ENCODE assay signal across 23 cellular contexts in the genomic region with DNA sequence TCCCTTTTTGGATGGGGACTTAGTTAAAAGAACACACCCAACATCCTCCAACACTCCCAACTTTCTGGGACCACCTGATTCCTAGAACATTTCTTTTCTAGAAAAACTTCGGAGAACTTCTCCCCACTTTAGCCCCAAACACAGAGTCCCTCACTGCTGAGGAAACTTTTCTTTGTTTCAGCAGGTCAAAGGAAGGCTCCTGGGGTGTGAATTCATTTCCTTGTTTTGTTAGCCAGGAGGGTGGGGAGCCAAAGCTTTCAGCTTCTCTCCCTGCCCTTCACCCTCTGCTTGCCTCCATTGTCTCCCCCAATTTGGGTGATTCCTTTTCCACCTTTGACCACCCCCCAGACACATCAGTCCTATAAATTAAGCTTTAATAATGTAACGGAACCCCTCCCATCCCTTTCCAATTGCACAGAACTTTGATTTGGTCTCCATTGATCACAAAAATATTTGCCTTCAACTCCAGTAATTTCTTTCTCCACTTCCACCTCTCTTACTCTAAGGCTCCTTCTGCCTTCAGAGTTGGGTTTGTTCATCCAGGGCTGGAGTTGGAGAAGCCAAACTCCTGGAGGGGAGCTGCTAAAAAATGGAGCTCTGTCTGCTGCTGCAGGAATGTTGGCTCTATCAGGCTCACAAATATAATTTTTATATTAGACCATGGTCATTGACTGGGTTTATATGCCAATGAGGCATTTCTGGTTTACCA. TPM values are rescaled to one million over a fixed set of nuclear protein-coding genes. Genes with fewer than 3 reads are reported as not detected.
A peak's percentile ranks its signal among the peaks of the same experiment; 100 is the strongest.
DNase-seq lines count a peak whose midpoint lies in the region; ATAC-seq, FAIRE-seq and TF ChIP-seq lines count a peak whose summit lies in the region.
"Had no signal": no experiment of that assay in that cellular context is flagged by ENCODE, and none has a peak within 500 bp of the region (broad histone marks: within the 10 kb centered on the region; RNA-seq: fewer than 3 reads in every experiment).

No MANE protein-coding gene starts in this region.

- no peaks in the 10 kb centered on the region for H3K9me3 ChIP-seq in right lobe of liver
- H3K9me3 ChIP-seq in HepG2 (ENCODE audit: low read length), result no peaks in the 10 kb centered on the region
- no peaks in the 10 kb centered on the region for H3K9me3 ChIP-seq in mucosa of descending colon
- no peaks in the 10 kb centered on the region for H3K9me3 ChIP-seq in upper lobe of left lung
- no peaks in the 10 kb centered on the region for H3K9me3 ChIP-seq in neural progenitor cell (ENCODE audit: low read depth)
- H3K9me3 ChIP-seq in tibial artery, result no peaks in the 10 kb centered on the region

- no peak overlapping the region for H2AFZ ChIP-seq in HepG2 (ENCODE audit: low read length)
- no peak overlapping the region for H2AFZ ChIP-seq in neural progenitor cell (replicated peaks)

- H3K27me3 ChIP-seq in right lobe of liver (peaks cover 0 to 6% of the 10 kb centered on the region in 2 donors), HepG2 (ENCODE audit: control insufficient read depth in 1 of 2, insufficient read depth in 2 of 2, low read length in 2 of 2) (peaks cover 15 to 95% of the 10 kb centered on the region in 2 experiments; a peak in 4 of 5 replicates), upper lobe of left lung (peaks cover 0 to 28% (median 10%) of the 10 kb centered on the region in 4 donors), neural progenitor cell (peaks cover 100% of the 10 kb centered on the region), tibial artery (peaks cover 0 to 11% of the 10 kb centered on the region in 2 donors)

- no peak for TF ChIP-seq RAD21 in HepG2 (CRISPR knock-in tag; IDR thresholded peaks at IDR 0.05)

- H3K9ac ChIP-seq in HepG2 (ENCODE audit: insufficient read depth, low read depth, low read length), result no peak overlapping the region
- H3K9ac ChIP-seq in neural progenitor cell, result no peak overlapping the region

- H3K79me2 ChIP-seq in HepG2 (ENCODE audit: insufficient read depth, low read length), result no peaks in the 10 kb centered on the region
- no peaks in the 10 kb centered on the region for H3K79me2 ChIP-seq in neural progenitor cell (ENCODE audit: low read depth)

- no peaks in the 10 kb centered on the region for H3K4me1 ChIP-seq in right lobe of liver
- no peaks in the 10 kb centered on the region for H3K4me1 ChIP-seq in HepG2 (ENCODE audit: insufficient read depth, low read length)
- H3K4me1 ChIP-seq in mucosa of descending colon (ENCODE audit: low read depth), result peaks cover 40% of the 10 kb centered on the region
- H3K4me1 ChIP-seq in upper lobe of left lung, result peaks cover 5 to 15% (median 10%) of the 10 kb centered on the region in 4 donors
- no peaks in the 10 kb centered on the region for H3K4me1 ChIP-seq in neural progenitor cell
- peaks cover 0 to 31% (median 16%) of the 10 kb centered on the region in 4 donors for H3K4me1 ChIP-seq in tibial artery

- no peak overlapping the region for H3K4me2 ChIP-seq in HepG2 (ENCODE audit: low read depth, low read length)
- H3K4me2 ChIP-seq in neural progenitor cell, result no peak overlapping the region

- H4K20me1 ChIP-seq in HepG2 (ENCODE audit: insufficient read depth, low read length) (0 out of 2 replicates have a peak, but pooled peaks cover 4% of the 10 kb centered on the region), neural progenitor cell (ENCODE audit: low read depth) (peaks cover 96% of the 10 kb centered on the region)

- H3K4me3 Mint-ChIP-seq in endothelial cell (ENCODE audit: unreplicated experiment), result peak overlapping the region; percentile 88
- no peak overlapping the region for H3K4me3 Mint-ChIP-seq in neural progenitor cell
- H3K4me3 Mint-ChIP-seq: CD8-positive, alpha-beta memory T cell; stimulated activated memory B cell treated with anti-CD40 and anti-IgM and Interleukin-4, amounts not matched to agents 10 μg/mL and 1 μg/mL and 100 μg/mL, for 72 hours had no signal

- TF ChIP-seq EP300 in HepG2 (IDR thresholded peaks at IDR 0.05; ENCODE audit: low read depth in 2 of 2, low read length in 2 of 2) (no peak), HepG2 (CRISPR knock-in tag; IDR thresholded peaks at IDR 0.05; ENCODE audit: borderline replicate concordance) (no peak), upper lobe of left lung (IDR thresholded peaks at IDR 0.05) (no peak)

- CTCF ChIA-PET in HepG2 (lab: Yijun Ruan, JAX; ENCODE audit: low intra/inter-chr PET ratio, low total read pairs), result no interaction called here

- POLR2A ChIA-PET in HepG2 (lab: Yijun Ruan, JAX), result no interaction called here

- H3K4me3 ChIP-seq in right lobe of liver, result no peak overlapping the region
- no peak overlapping the region for H3K4me3 ChIP-seq in HepG2 (replicated peaks in 1 of 3; ENCODE audit: insufficient read depth in 1 of 3, low read depth in 2 of 3, low read length in 3 of 3)
- no peak overlapping the region for H3K4me3 ChIP-seq in mucosa of descending colon
- no peak overlapping the region for H3K4me3 ChIP-seq in upper lobe of left lung
- H3K4me3 ChIP-seq in neural progenitor cell, result no peak overlapping the region
- no peak overlapping the region for H3K4me3 ChIP-seq in tibial artery
- H3K4me3 ChIP-seq: dorsolateral prefrontal cortex had no signal

- H3K27ac Mint-ChIP-seq in endothelial cell (ENCODE audit: unreplicated experiment) (peak overlapping the region; percentile 67), neural progenitor cell (no peak overlapping the region)
- H3K27ac Mint-ChIP-seq: naive thymus-derived CD4-positive, alpha-beta T cell; stimulated activated memory B cell treated with anti-CD40 and anti-IgM and Interleukin-4, amounts not matched to agents 10 μg/mL and 1 μg/mL and 100 μg/mL, for 72 hours had no signal

- H3K36me3 ChIP-seq in right lobe of liver (no peaks in the 10 kb centered on the region), HepG2 (replicated peaks in 1 of 2; ENCODE audit: control insufficient read depth in 1 of 2, insufficient read depth in 2 of 2, low read length in 2 of 2) (no peaks in the 10 kb centered on the region), mucosa of descending colon (ENCODE audit: low read depth) (no peaks in the 10 kb centered on the region), upper lobe of left lung (no peaks in the 10 kb centered on the region), neural progenitor cell (no peaks in the 10 kb centered on the region), tibial artery (no peaks in the 10 kb centered on the region)
- H3K36me3 ChIP-seq: brain microvascular endothelial cell had no signal

- TF ChIP-seq POLR2A in right lobe of liver (IDR thresholded peaks at IDR 0.05) (no peak), HepG2 (IDR thresholded peaks at IDR 0.05; ENCODE audit: insufficient read depth in 1 of 2, low read depth in 2 of 2, low read length in 2 of 2) (no peak), upper lobe of left lung (IDR thresholded peaks at IDR 0.05) (no peak)

- H3K4me1 Mint-ChIP-seq in endothelial cell (ENCODE audit: unreplicated experiment) (peaks cover 50% of the 10 kb centered on the region), neural progenitor cell (no peaks in the 10 kb centered on the region)
- H3K4me1 Mint-ChIP-seq: stimulated activated memory B cell treated with anti-CD40 and anti-IgM and Interleukin-4, amounts not matched to agents 10 μg/mL and 1 μg/mL and 100 μg/mL, for 72 hours had no signal

- H3K27ac ChIP-seq in right lobe of liver, result peak overlapping the region in 2 of 3 donors; percentile 10 to 43
- no peak overlapping the region for H3K27ac ChIP-seq in HepG2 (ENCODE audit: extremely low read length, insufficient read depth, low read length)
- peak overlapping the region; percentile 7 to 87 (median 45) for H3K27ac ChIP-seq in upper lobe of left lung
- H3K27ac ChIP-seq in neural progenitor cell, result no peak overlapping the region
- H3K27ac ChIP-seq in tibial artery, result no peak overlapping the region
- H3K27ac ChIP-seq: brain microvascular endothelial cell, dorsolateral prefrontal cortex, RWPE1 had no signal

- intact Hi-C loops in right lobe of liver (cut with DNase I), result no loop called here
- intact Hi-C loops in HepG2 (cut with micrococcal nuclease; ENCODE audit: unreplicated experiment), result no loop called here
- intact Hi-C loops in mucosa of descending colon (cut with DNase I, micrococcal nuclease), result no loop called here
- intact Hi-C loops in tibial artery (cut with DNase I; ENCODE audit: low total_unique reads), result no loop called here
- intact Hi-C loops in sciatic nerve (cut with DNase I), result no loop called here

- WGBS in right lobe of liver (ENCODE audit: insufficient coverage, low coverage, low lambda C conversion rate, missing lambda C conversion rate), result 21% methylated on average over 2 of the region's 2 CpGs
- 4% methylated on average over 2 of the region's 2 CpGs for WGBS in HepG2 (ENCODE audit: low lambda C conversion rate)
- WGBS in upper lobe of left lung, 2 donors, result 37 to 50% methylated on average over 2 of the region's 2 CpGs

- no peak for FAIRE-seq in HepG2 (lab: Jason Lieb, UNC)
- FAIRE-seq: GM19239, TTC549 had no signal

- TF ChIP-seq CTCF in right lobe of liver (IDR thresholded peaks at IDR 0.05), result no peak
- TF ChIP-seq CTCF in HepG2 (CRISPR knock-in tag; IDR thresholded peaks at IDR 0.05), result no peak
- no peak for TF ChIP-seq CTCF in endothelial cell (IDR thresholded peaks at IDR 0.05; ENCODE audit: unreplicated experiment)
- TF ChIP-seq CTCF in mucosa of descending colon (IDR thresholded peaks at IDR 0.05), result no peak
- TF ChIP-seq CTCF in upper lobe of left lung (IDR thresholded peaks at IDR 0.05), result no peak
- TF ChIP-seq CTCF in neural progenitor cell (IDR thresholded peaks at IDR 0.05), result no peak
- no peak for TF ChIP-seq CTCF in tibial artery (IDR thresholded peaks at IDR 0.05)

- DNase-seq in right lobe of liver (no peak), HepG2 (ENCODE audit: low spot score) (no peak), endothelial cell (ENCODE audit: low spot score) (no peak), mucosa of descending colon (peak in 1 of 3 donors; percentile 9), upper lobe of left lung (no peak), neural progenitor cell (ENCODE audit: low spot score) (no peak), tibial artery (no peak), sciatic nerve (ENCODE audit: low spot score) (no peak)
- DNase-seq: activated CD4-positive, alpha-beta T cell treated with anti-CD3 and anti-CD28 coated beads, Interleukin-2, amount 50 U/mL, for 4 hours; activated naive CD4-positive, alpha-beta T cell treated with Interleukin-2 at 50 U/mL for 16 hours; activated T-cell treated with anti-CD3 and anti-CD28 coated beads for 4 hours; brain microvascular endothelial cell; dorsolateral prefrontal cortex; H7; naive thymus-derived CD4-positive, alpha-beta T cell; NCI-H1417 treated with DMSO at 0.1 percent for 48 hours; NCI-H2171 treated with DMSO at 0.1 percent for 48 hours; posterior cingulate gyrus had no signal

- peaks cover 6% of the 10 kb centered on the region for H3K36me3 Mint-ChIP-seq in endothelial cell (ENCODE audit: low read depth, unreplicated experiment)
- H3K36me3 Mint-ChIP-seq in neural progenitor cell, result no peaks in the 10 kb centered on the region
- H3K36me3 Mint-ChIP-seq: stimulated activated memory B cell treated with anti-CD40 and anti-IgM and Interleukin-4, amounts not matched to agents 10 μg/mL and 1 μg/mL and 100 μg/mL, for 72 hours had no signal

- H3F3A ChIP-seq in neural progenitor cell (ENCODE audit: low read depth), result no peaks in the 10 kb centered on the region

- ATAC-seq in right lobe of liver (no peak), HepG2 (no peak), mucosa of descending colon (peak; percentile 54), upper lobe of left lung (ENCODE audit: low FRiP score in 2 of 2) (no peak), sciatic nerve (no peak)
- ATAC-seq: naive thymus-derived CD4-positive, alpha-beta T cell; stimulated activated memory B cell treated with anti-CD40 and anti-IgM and Interleukin-4, amounts not matched to agents 10 μg/mL and 1 μg/mL and 100 μg/mL, for 72 hours had no signal

- H3K9me3 Mint-ChIP-seq in endothelial cell (ENCODE audit: unreplicated experiment) (no peaks in the 10 kb centered on the region), neural progenitor cell (peaks cover 2% of the 10 kb centered on the region)
- H3K9me3 Mint-ChIP-seq: CD8-positive, alpha-beta memory T cell; naive thymus-derived CD4-positive, alpha-beta T cell; stimulated activated memory B cell treated with anti-CD40 and anti-IgM and Interleukin-4, amounts not matched to agents 10 μg/mL and 1 μg/mL and 100 μg/mL, for 72 hours had no signal

- no TSS peak for BruUV-seq in HepG2 (replicated peaks; lab: Mats Ljungman, UMichigan)

- in situ Hi-C loops in HepG2 (cut with HindIII; ENCODE audit: extremely low pct_ligation_motif_present, low pct_unique_long_range_greater_than_20kb), result no loop called here

- H3K27me3 Mint-ChIP-seq in endothelial cell (ENCODE audit: unreplicated experiment) (peaks cover 20% of the 10 kb centered on the region), neural progenitor cell (ENCODE audit: insufficient read depth, low read depth) (peaks cover 19% of the 10 kb centered on the region)

RNA-seq across cellular contexts. Expression of gene HOXB4, which starts 10.3 kb away (rescaled TPM):
- total RNA-seq in right lobe of liver, result 1 to 10 TPM in 1 of 6 experiments, under 1 TPM in 5; 0.31 to 1.1 (median 0.68) TPM
- total RNA-seq in HepG2 (2016; rRNA removed; fragmentation: Illumina TruSeq; extraction: Trizol), result not detected in 2 replicates
- total RNA-seq in HepG2 (2016; cell fraction: cytosol; rRNA removed; fragmentation: Illumina TruSeq; extraction: Trizol; ENCODE audit: low read depth), result not detected in 2 replicates
- not detected in 2 replicates for total RNA-seq in HepG2 (2016; cell fraction: insoluble cytoplasmic fraction; rRNA removed; fragmentation: Illumina TruSeq; extraction: Trizol)
- total RNA-seq in HepG2 (2016; cell fraction: membrane; rRNA removed; fragmentation: Illumina TruSeq; extraction: Trizol), result not detected in 2 replicates
- not detected in 2 replicates for total RNA-seq in HepG2 (2016; cell fraction: nucleus; rRNA removed; fragmentation: Illumina TruSeq; extraction: Trizol)
- polyA plus RNA-seq in HepG2 (2011; rRNA removed), result not detected in 2 replicates
- polyA plus RNA-seq in HepG2 (2011; cell fraction: cytosol; rRNA removed), result not detected in 2 replicates
- not detected in 2 replicates for polyA plus RNA-seq in HepG2 (2011; cell fraction: nucleus; rRNA removed)
- polyA plus RNA-seq in HepG2 (2012), result not detected in 2 replicates
- polyA plus RNA-seq in HepG2 (2016; cell fraction: cytosol; fragmentation: Illumina TruSeq; extraction: Trizol; ENCODE audit: low read depth), result not detected in 2 replicates
- not detected in 2 replicates for polyA plus RNA-seq in HepG2 (2016; cell fraction: insoluble cytoplasmic fraction; fragmentation: Illumina TruSeq; extraction: Trizol; ENCODE audit: low read depth)
- not detected in 2 replicates for polyA plus RNA-seq in HepG2 (2016; cell fraction: membrane; fragmentation: Illumina TruSeq; extraction: Trizol; ENCODE audit: low read depth)
- polyA plus RNA-seq in HepG2 (2016; cell fraction: nucleus; fragmentation: Illumina TruSeq; extraction: Trizol; ENCODE audit: insufficient read depth, low read depth), result not detected in 2 replicates
- polyA minus RNA-seq in HepG2 (2011; rRNA and poly(A)+ RNA removed; ENCODE audit: low replicate concordance), result 0.04 and 0.49 TPM in 2 replicates
- polyA minus RNA-seq in HepG2 (2011; cell fraction: cytosol; rRNA and poly(A)+ RNA removed), result not detected in 2 replicates
- not detected in 2 replicates for polyA minus RNA-seq in HepG2 (2011; cell fraction: nucleus; rRNA and poly(A)+ RNA removed)
- 6.5 TPM for total RNA-seq in endothelial cell (ENCODE audit: unreplicated experiment)
- total RNA-seq in mucosa of descending colon, result 10 to 100 TPM in 1 of 3 donors, 1 to 10 TPM in 2; 4.5 to 14.6 (median 5.3) TPM
- 1 to 10 TPM in 4 of 6 donors, under 1 TPM in 2; 0.61 to 5.6 (median 2.0) TPM for total RNA-seq in upper lobe of left lung
- total RNA-seq in neural progenitor cell (ENCODE audit: low replicate concordance), result not detected in 2 replicates
- total RNA-seq in sciatic nerve, result 8.8 TPM
- polyA plus RNA-seq: naive thymus-derived CD4-positive, alpha-beta T cell had no signal

RNA-seq across cellular contexts. Expression of gene HOXB3, which starts 22.2 kb away (rescaled TPM):
- total RNA-seq in right lobe of liver (1 to 10 TPM in 5 of 6 experiments, under 1 TPM in 1; 0.99 to 3.2 (median 2.6) TPM), HepG2 (2016; rRNA removed; fragmentation: Illumina TruSeq; extraction: Trizol) (not detected in 2 replicates), endothelial cell (ENCODE audit: unreplicated experiment) (17.7 TPM), mucosa of descending colon (10 to 100 TPM; 42.4 to 64.8 (median 43.4) TPM), upper lobe of left lung (10 to 100 TPM in 2 of 6 donors, 1 to 10 TPM in 4; 2.9 to 12.6 (median 7.9) TPM), neural progenitor cell (ENCODE audit: low replicate concordance) (not detected in 2 replicates), sciatic nerve (25.6 TPM)
- total RNA-seq in HepG2 (2016; cell fraction: cytosol; rRNA removed; fragmentation: Illumina TruSeq; extraction: Trizol; ENCODE audit: low read depth), result not detected in 2 replicates
- total RNA-seq in HepG2 (2016; cell fraction: insoluble cytoplasmic fraction; rRNA removed; fragmentation: Illumina TruSeq; extraction: Trizol), result not detected in 2 replicates
- total RNA-seq in HepG2 (2016; cell fraction: membrane; rRNA removed; fragmentation: Illumina TruSeq; extraction: Trizol), result not detected in 2 replicates
- total RNA-seq in HepG2 (2016; cell fraction: nucleus; rRNA removed; fragmentation: Illumina TruSeq; extraction: Trizol), result not detected in 2 replicates
- polyA plus RNA-seq in HepG2 (2011; rRNA removed), result not detected in 2 replicates
- not detected in 2 replicates for polyA plus RNA-seq in HepG2 (2011; cell fraction: cytosol; rRNA removed)
- polyA plus RNA-seq in HepG2 (2011; cell fraction: nucleus; rRNA removed), result 0.28 TPM in 1 of 2 replicates, not detected in the other
- not detected in 2 replicates for polyA plus RNA-seq in HepG2 (2012)
- polyA plus RNA-seq in HepG2 (2016; cell fraction: cytosol; fragmentation: Illumina TruSeq; extraction: Trizol; ENCODE audit: low read depth), result not detected in 2 replicates
- not detected in 2 replicates for polyA plus RNA-seq in HepG2 (2016; cell fraction: insoluble cytoplasmic fraction; fragmentation: Illumina TruSeq; extraction: Trizol; ENCODE audit: low read depth)
- not detected in 2 replicates for polyA plus RNA-seq in HepG2 (2016; cell fraction: membrane; fragmentation: Illumina TruSeq; extraction: Trizol; ENCODE audit: low read depth)
- polyA plus RNA-seq in HepG2 (2016; cell fraction: nucleus; fragmentation: Illumina TruSeq; extraction: Trizol; ENCODE audit: insufficient read depth, low read depth), result not detected in 2 replicates
- 2.3 TPM in 1 of 2 replicates, not detected in the other for polyA minus RNA-seq in HepG2 (2011; rRNA and poly(A)+ RNA removed; ENCODE audit: low replicate concordance)
- polyA minus RNA-seq in HepG2 (2011; cell fraction: cytosol; rRNA and poly(A)+ RNA removed), result not detected in 2 replicates
- polyA minus RNA-seq in HepG2 (2011; cell fraction: nucleus; rRNA and poly(A)+ RNA removed), result not detected in 2 replicates

RNA-seq across cellular contexts. Expression of gene HOXB2, which starts 22.9 kb away (rescaled TPM):
- total RNA-seq in right lobe of liver, result 1 to 10 TPM; 1.1 to 1.9 (median 1.5) TPM
- not detected in 2 replicates for total RNA-seq in HepG2 (2016; rRNA removed; fragmentation: Illumina TruSeq; extraction: Trizol)
- not detected in 2 replicates for total RNA-seq in HepG2 (2016; cell fraction: cytosol; rRNA removed; fragmentation: Illumina TruSeq; extraction: Trizol; ENCODE audit: low read depth)
- total RNA-seq in HepG2 (2016; cell fraction: insoluble cytoplasmic fraction; rRNA removed; fragmentation: Illumina TruSeq; extraction: Trizol), result not detected in 2 replicates
- not detected in 2 replicates for total RNA-seq in HepG2 (2016; cell fraction: membrane; rRNA removed; fragmentation: Illumina TruSeq; extraction: Trizol)
- not detected in 2 replicates for total RNA-seq in HepG2 (2016; cell fraction: nucleus; rRNA removed; fragmentation: Illumina TruSeq; extraction: Trizol)
- not detected in 2 replicates for polyA plus RNA-seq in HepG2 (2011; rRNA removed)
- polyA plus RNA-seq in HepG2 (2011; cell fraction: cytosol; rRNA removed), result not detected in 2 replicates
- not detected in 2 replicates for polyA plus RNA-seq in HepG2 (2011; cell fraction: nucleus; rRNA removed)
- not detected in 2 replicates for polyA plus RNA-seq in HepG2 (2012)
- polyA plus RNA-seq in HepG2 (2016; cell fraction: cytosol; fragmentation: Illumina TruSeq; extraction: Trizol; ENCODE audit: low read depth), result not detected in 2 replicates
- polyA plus RNA-seq in HepG2 (2016; cell fraction: insoluble cytoplasmic fraction; fragmentation: Illumina TruSeq; extraction: Trizol; ENCODE audit: low read depth), result not detected in 2 replicates
- polyA plus RNA-seq in HepG2 (2016; cell fraction: membrane; fragmentation: Illumina TruSeq; extraction: Trizol; ENCODE audit: low read depth), result not detected in 2 replicates
- polyA plus RNA-seq in HepG2 (2016; cell fraction: nucleus; fragmentation: Illumina TruSeq; extraction: Trizol; ENCODE audit: insufficient read depth, low read depth), result not detected in 2 replicates
- polyA minus RNA-seq in HepG2 (2011; rRNA and poly(A)+ RNA removed; ENCODE audit: low replicate concordance), result 0.28 TPM in 1 of 2 replicates, not detected in the other
- not detected in 2 replicates for polyA minus RNA-seq in HepG2 (2011; cell fraction: cytosol; rRNA and poly(A)+ RNA removed)
- polyA minus RNA-seq in HepG2 (2011; cell fraction: nucleus; rRNA and poly(A)+ RNA removed), result not detected in 2 replicates
- 5.6 TPM for total RNA-seq in endothelial cell (ENCODE audit: unreplicated experiment)
- total RNA-seq in mucosa of descending colon, result 10 to 100 TPM in 1 of 3 donors, 1 to 10 TPM in 1, under 1 TPM in 1; 0.93 to 32.4 (median 3.3) TPM
- 10 to 100 TPM in 2 of 6 donors, 1 to 10 TPM in 4; 1.4 to 16.1 (median 7.4) TPM for total RNA-seq in upper lobe of left lung
- not detected in 2 replicates for total RNA-seq in neural progenitor cell (ENCODE audit: low replicate concordance)
- 23.1 TPM for total RNA-seq in sciatic nerve

RNA-seq across cellular contexts. Expression of gene HOXB5, which starts 25.8 kb away (rescaled TPM):
- total RNA-seq in right lobe of liver, result under 1 TPM in 5 of 6 experiments, not detected in 1; 0.11 to 0.29 (median 0.19) TPM
- total RNA-seq in HepG2 (2016; rRNA removed; fragmentation: Illumina TruSeq; extraction: Trizol), result not detected in 2 replicates
- total RNA-seq in HepG2 (2016; cell fraction: cytosol; rRNA removed; fragmentation: Illumina TruSeq; extraction: Trizol; ENCODE audit: low read depth), result not detected in 2 replicates
- not detected in 2 replicates for total RNA-seq in HepG2 (2016; cell fraction: insoluble cytoplasmic fraction; rRNA removed; fragmentation: Illumina TruSeq; extraction: Trizol)
- total RNA-seq in HepG2 (2016; cell fraction: membrane; rRNA removed; fragmentation: Illumina TruSeq; extraction: Trizol), result not detected in 2 replicates
- not detected in 2 replicates for total RNA-seq in HepG2 (2016; cell fraction: nucleus; rRNA removed; fragmentation: Illumina TruSeq; extraction: Trizol)
- not detected in 2 replicates for polyA plus RNA-seq in HepG2 (2011; rRNA removed)
- not detected in 2 replicates for polyA plus RNA-seq in HepG2 (2011; cell fraction: cytosol; rRNA removed)
- not detected in 2 replicates for polyA plus RNA-seq in HepG2 (2011; cell fraction: nucleus; rRNA removed)
- polyA plus RNA-seq in HepG2 (2012), result not detected in 2 replicates
- not detected in 2 replicates for polyA plus RNA-seq in HepG2 (2016; cell fraction: cytosol; fragmentation: Illumina TruSeq; extraction: Trizol; ENCODE audit: low read depth)
- not detected in 2 replicates for polyA plus RNA-seq in HepG2 (2016; cell fraction: insoluble cytoplasmic fraction; fragmentation: Illumina TruSeq; extraction: Trizol; ENCODE audit: low read depth)
- polyA plus RNA-seq in HepG2 (2016; cell fraction: membrane; fragmentation: Illumina TruSeq; extraction: Trizol; ENCODE audit: low read depth), result not detected in 2 replicates
- not detected in 2 replicates for polyA plus RNA-seq in HepG2 (2016; cell fraction: nucleus; fragmentation: Illumina TruSeq; extraction: Trizol; ENCODE audit: insufficient read depth, low read depth)
- 0.49 TPM in 1 of 2 replicates, not detected in the other for polyA minus RNA-seq in HepG2 (2011; rRNA and poly(A)+ RNA removed; ENCODE audit: low replicate concordance)
- polyA minus RNA-seq in HepG2 (2011; cell fraction: cytosol; rRNA and poly(A)+ RNA removed), result not detected in 2 replicates
- not detected in 2 replicates for polyA minus RNA-seq in HepG2 (2011; cell fraction: nucleus; rRNA and poly(A)+ RNA removed)
- 0.59 TPM for total RNA-seq in endothelial cell (ENCODE audit: unreplicated experiment)
- 10 to 100 TPM; 16.2 to 29.3 (median 19.9) TPM for total RNA-seq in mucosa of descending colon
- 1 to 10 TPM in 4 of 6 donors, under 1 TPM in 2; 0.39 to 5.0 (median 1.5) TPM for total RNA-seq in upper lobe of left lung
- total RNA-seq in neural progenitor cell (ENCODE audit: low replicate concordance), result not detected in 2 replicates
- total RNA-seq in sciatic nerve, result 2.4 TPM
- total RNA-seq: CD8-positive, alpha-beta memory T cell; H7; naive thymus-derived CD4-positive, alpha-beta T cell had no signal
- polyA plus RNA-seq: CD8-positive, alpha-beta memory T cell; naive thymus-derived CD4-positive, alpha-beta T cell had no signal

RNA-seq across cellular contexts. Expression of gene HOXB6, which starts 37.0 kb away (rescaled TPM):
- total RNA-seq in right lobe of liver (under 1 TPM; 0.18 to 0.83 (median 0.56) TPM), HepG2 (2016; rRNA removed; fragmentation: Illumina TruSeq; extraction: Trizol) (not detected in 2 replicates), endothelial cell (ENCODE audit: unreplicated experiment) (1.9 TPM), mucosa of descending colon (10 to 100 TPM; 41.3 to 68.8 (median 50.9) TPM), upper lobe of left lung (10 to 100 TPM in 2 of 6 donors, 1 to 10 TPM in 4; 1.1 to 11.3 (median 7.0) TPM), neural progenitor cell (ENCODE audit: low replicate concordance) (not detected in 2 replicates), sciatic nerve (6.3 TPM)
- not detected in 2 replicates for total RNA-seq in HepG2 (2016; cell fraction: cytosol; rRNA removed; fragmentation: Illumina TruSeq; extraction: Trizol; ENCODE audit: low read depth)
- not detected in 2 replicates for total RNA-seq in HepG2 (2016; cell fraction: insoluble cytoplasmic fraction; rRNA removed; fragmentation: Illumina TruSeq; extraction: Trizol)
- not detected in 2 replicates for total RNA-seq in HepG2 (2016; cell fraction: membrane; rRNA removed; fragmentation: Illumina TruSeq; extraction: Trizol)
- not detected in 2 replicates for total RNA-seq in HepG2 (2016; cell fraction: nucleus; rRNA removed; fragmentation: Illumina TruSeq; extraction: Trizol)
- not detected in 2 replicates for polyA plus RNA-seq in HepG2 (2011; rRNA removed)
- not detected in 2 replicates for polyA plus RNA-seq in HepG2 (2011; cell fraction: cytosol; rRNA removed)
- polyA plus RNA-seq in HepG2 (2011; cell fraction: nucleus; rRNA removed), result not detected in 2 replicates
- polyA plus RNA-seq in HepG2 (2012), result not detected in 2 replicates
- polyA plus RNA-seq in HepG2 (2016; cell fraction: cytosol; fragmentation: Illumina TruSeq; extraction: Trizol; ENCODE audit: low read depth), result not detected in 2 replicates
- polyA plus RNA-seq in HepG2 (2016; cell fraction: insoluble cytoplasmic fraction; fragmentation: Illumina TruSeq; extraction: Trizol; ENCODE audit: low read depth), result not detected in 2 replicates
- not detected in 2 replicates for polyA plus RNA-seq in HepG2 (2016; cell fraction: membrane; fragmentation: Illumina TruSeq; extraction: Trizol; ENCODE audit: low read depth)
- polyA plus RNA-seq in HepG2 (2016; cell fraction: nucleus; fragmentation: Illumina TruSeq; extraction: Trizol; ENCODE audit: insufficient read depth, low read depth), result not detected in 2 replicates
- 3.5 TPM in 1 of 2 replicates, not detected in the other for polyA minus RNA-seq in HepG2 (2011; rRNA and poly(A)+ RNA removed; ENCODE audit: low replicate concordance)
- polyA minus RNA-seq in HepG2 (2011; cell fraction: cytosol; rRNA and poly(A)+ RNA removed), result not detected in 2 replicates
- polyA minus RNA-seq in HepG2 (2011; cell fraction: nucleus; rRNA and poly(A)+ RNA removed), result not detected in 2 replicates
- total RNA-seq: H7 had no signal
- polyA plus RNA-seq: CD8-positive, alpha-beta memory T cell; naive thymus-derived CD4-positive, alpha-beta T cell had no signal

Comparison
In these comparisons a context has a peak if more than half of its experiments do, and no peak if none do; other contexts are left out.
1. H3K27ac ChIP-seq: peak in right lobe of liver (2 of 3) and upper lobe of left lung (4 of 4); none in HepG2 (single experiment), neural progenitor cell (single experiment) and tibial artery (0 of 2).